Comparison of ENCODE assay signal across 33 cellular contexts in genomic region chr7:117097860-117098259, GRCh38.
DNase-seq lines count a peak whose midpoint lies in the region; ATAC-seq and TF ChIP-seq lines count a peak whose summit lies in the region.
"Had no signal": no experiment of that assay in that cellular context is flagged by ENCODE, and none has a peak within 500 bp of the region (broad histone marks: within the 10 kb centered on the region; RNA-seq: fewer than 3 reads in every experiment).

No MANE protein-coding gene starts in this region.

- intact Hi-C loops in lower lobe of right lung (cut with DNase I) (no loop called here), tibial artery (cut with DNase I; ENCODE audit: low total_unique reads) (no loop called here), head of caudate nucleus (cut with DNase I) (no loop called here)

- H3K27me3 Mint-ChIP-seq in chondrocyte (ENCODE audit: low read depth) = no peaks in the 10 kb centered on the region
- H3K27me3 Mint-ChIP-seq: activated naive CD8-positive, alpha-beta T cell treated with anti-CD3 and anti-CD28 coated beads, Interleukin-2, amount 10 ng/mL, durations not matched to agents 7 days and 5 days; dendritic cell treated with granulocyte-macrophage colony-stimulating factor and Interleukin-4, amounts not matched to agents 40 ng/mL and 50 ng/mL, for 4 days; memory B cell had no signal

- no peak overlapping the region for H3K4me3 ChIP-seq in AG04450 (ENCODE audit: low read depth, low read length)
- no peak overlapping the region for H3K4me3 ChIP-seq in Karpas-422 (ENCODE audit: low read length)
- H3K4me3 ChIP-seq in lower lobe of right lung = no peak overlapping the region
- H3K4me3 ChIP-seq in tibial artery = no peak overlapping the region
- H3K4me3 ChIP-seq: cardiac muscle cell, GM12878, ovary, SK-N-MC, spleen, testis, vagina had no signal

- peaks cover 27% of the 10 kb centered on the region for H3K4me1 Mint-ChIP-seq in chondrocyte (ENCODE audit: low read depth)
- H3K4me1 Mint-ChIP-seq: memory B cell had no signal

- POLR2A ChIA-PET in AG04450 (lab: Yijun Ruan, JAX) = interaction anchor here (1.0 kb wide), 1 partner anchor 121 kb away, joined by 3 read pairs; no protein-coding TSS in a partner anchor

- no peak overlapping the region for H3K4me3 Mint-ChIP-seq in chondrocyte (ENCODE audit: unreplicated experiment)
- H3K4me3 Mint-ChIP-seq: activated naive CD8-positive, alpha-beta T cell treated with anti-CD3 and anti-CD28 coated beads, Interleukin-2, amount 10 ng/mL, durations not matched to agents 7 days and 5 days; CD4-positive, alpha-beta memory T cell; dendritic cell treated with granulocyte-macrophage colony-stimulating factor and Interleukin-4, amounts not matched to agents 40 ng/mL and 50 ng/mL, for 4 days; memory B cell; T-helper 1 cell treated with Interleukin-12 subunit alpha and Interleukin-12 subunit beta and Interleukin-4 antibody, amounts not matched to agents 30 μg/mL and 1 μg/mL, for 36 hours had no signal

- CTCF ChIA-PET in AG04450 (lab: Charles Lee) = interaction anchor here (0.9 to 1.7 kb wide), 3 partner anchors 9 to 113 kb away, joined by 3 to 6 read pairs (median 3); no protein-coding TSS in a partner anchor

- no peaks in the 10 kb centered on the region for H3K9me3 Mint-ChIP-seq in chondrocyte (ENCODE audit: low read depth)
- H3K9me3 Mint-ChIP-seq: CD4-positive, alpha-beta memory T cell; dendritic cell treated with granulocyte-macrophage colony-stimulating factor and Interleukin-4, amounts not matched to agents 40 ng/mL and 50 ng/mL, for 4 days; memory B cell; T-helper 1 cell treated with Interleukin-12 subunit alpha and Interleukin-12 subunit beta and Interleukin-4 antibody, amounts not matched to agents 30 μg/mL and 1 μg/mL, for 36 hours had no signal

- TF ChIP-seq CTCF in AG04450 (IDR thresholded peaks at IDR 0.05; ENCODE audit: low read depth, low read length) (no peak), chondrocyte (IDR thresholded peaks at IDR 0.05) (no peak), lower lobe of right lung (IDR thresholded peaks at IDR 0.05) (no peak), tibial artery (IDR thresholded peaks at IDR 0.05) (no peak)

- H3K4me1 ChIP-seq in Karpas-422 (ENCODE audit: low read length) (no peaks in the 10 kb centered on the region), lower lobe of right lung (no peaks in the 10 kb centered on the region), tibial artery (peaks cover 0 to 38% (median 3%) of the 10 kb centered on the region in 4 donors)
- H3K4me1 ChIP-seq: testis, vagina had no signal

- H3K9me3 ChIP-seq in AG04450 (ENCODE audit: control insufficient read depth, insufficient read depth, low read length) (no peaks in the 10 kb centered on the region), Karpas-422 (ENCODE audit: low read length) (no peaks in the 10 kb centered on the region), lower lobe of right lung (no peaks in the 10 kb centered on the region), tibial artery (no peaks in the 10 kb centered on the region)
- H3K9me3 ChIP-seq: ovary, spleen, testis, vagina had no signal

- no peak overlapping the region for H2AFZ ChIP-seq in Karpas-422 (ENCODE audit: low read length)

- peak; percentile 46 to 64 for ATAC-seq in lower lobe of right lung
- ATAC-seq in HG03108 (IDR thresholded peaks at IDR 0.05; ENCODE audit: unreplicated experiment) = no peak
- ATAC-seq: activated CD4-positive, CD25-positive, alpha-beta regulatory T cell treated with anti-CD3 and anti-CD28 coated beads, Interleukin-2, amount 50 U/mL, for 24 hours; GM12878; stimulated activated naive CD8-positive, alpha-beta T cell treated with anti-CD3 and anti-CD28 coated beads, Interleukin-15, Interleukin-2, amounts not matched to agents 100 U/mL and 50 U/mL, for 24 hours had no signal

- H3K36me3 ChIP-seq in Karpas-422 (ENCODE audit: insufficient read depth, low read length) (no peaks in the 10 kb centered on the region), lower lobe of right lung (no peaks in the 10 kb centered on the region), tibial artery (no peaks in the 10 kb centered on the region)
- H3K36me3 ChIP-seq: ovary, spleen, vagina had no signal

- H3K9me2 ChIP-seq in Karpas-422 (replicated peaks; ENCODE audit: insufficient read depth, low read length) = no peaks in the 10 kb centered on the region

- no peak for DNase-seq in AG04450 (ENCODE audit: low read depth, low spot score)
- DNase-seq in Karpas-422 = peak; percentile 19
- no peak for DNase-seq in chondrocyte (ENCODE audit: low spot score)
- no peak for DNase-seq in lower lobe of right lung
- no peak for DNase-seq in tibial artery
- DNase-seq in head of caudate nucleus = no peak
- no peak for DNase-seq in NCI-H345 (lab: John Stamatoyannopoulos, UW)
- DNase-seq: activated CD4-positive, alpha-beta T cell treated with anti-CD3 and anti-CD28 coated beads, Interleukin-2, amount 50 U/mL, for 48 hours; activated gamma-delta T cell treated with Interleukin-2 at 50 U/mL for 16 hours; activated naive CD8-positive, alpha-beta T cell treated with anti-CD3 and anti-CD28 coated beads, Interleukin-2, amount 10 ng/mL, durations not matched to agents 7 days and 5 days; activated T-cell treated with anti-CD3 and anti-CD28 coated beads, Interleukin-2, amount 50 U/mL, for 48 hours; AML-193; aorta; CD4-positive, alpha-beta memory T cell; erythroblast; NCI-H1436; NCI-H2107; NCI-H774; ovary; spleen; stimulated activated CD4-positive, alpha-beta T cell treated with anti-CD3 and anti-CD28 coated beads, Interleukin-2, amount 100 ng/mL, for 24 hours; stimulated activated naive CD8-positive, alpha-beta T cell treated with anti-CD3 and anti-CD28 coated beads, Interleukin-15, Interleukin-2, amounts not matched to agents 100 U/mL and 50 U/mL, for 24 hours; testis had no signal

- H3K36me3 Mint-ChIP-seq in chondrocyte (ENCODE audit: low read depth) = peaks cover 9% of the 10 kb centered on the region
- H3K36me3 Mint-ChIP-seq: CD4-positive, alpha-beta memory T cell had no signal

- H3K79me2 ChIP-seq in Karpas-422 (ENCODE audit: low read length) = no peaks in the 10 kb centered on the region

- no peak overlapping the region for H3K9ac ChIP-seq in Karpas-422 (ENCODE audit: low read length)

- peak overlapping the region; percentile 79 for H3K27ac Mint-ChIP-seq in chondrocyte (ENCODE audit: unreplicated experiment)
- H3K27ac Mint-ChIP-seq: activated naive CD8-positive, alpha-beta T cell treated with anti-CD3 and anti-CD28 coated beads, Interleukin-2, amount 10 ng/mL, durations not matched to agents 7 days and 5 days; CD4-positive, alpha-beta memory T cell; dendritic cell treated with granulocyte-macrophage colony-stimulating factor and Interleukin-4, amounts not matched to agents 40 ng/mL and 50 ng/mL, for 4 days; memory B cell; T-helper 1 cell treated with Interleukin-12 subunit alpha and Interleukin-12 subunit beta and Interleukin-4 antibody, amounts not matched to agents 30 μg/mL and 1 μg/mL, for 36 hours had no signal

- H3K27me3 ChIP-seq in AG04450 (ENCODE audit: control insufficient read depth, insufficient read depth, low read length) (no peaks in the 10 kb centered on the region), Karpas-422 (ENCODE audit: low read length) (no peaks in the 10 kb centered on the region), lower lobe of right lung (ENCODE audit: low read depth) (no peaks in the 10 kb centered on the region), tibial artery (no peaks in the 10 kb centered on the region)
- H3K27me3 ChIP-seq: cardiac muscle cell, ovary, spleen, testis, vagina had no signal

- H3K4me2 ChIP-seq in Karpas-422 (ENCODE audit: low read depth, low read length, poor library complexity, severe bottlenecking) = no peak overlapping the region

- peak overlapping the region; percentile 92 for H3K27ac ChIP-seq in AG04450 (ENCODE audit: low read depth, low read length)
- no peak overlapping the region for H3K27ac ChIP-seq in Karpas-422 (ENCODE audit: low read length)
- no peak overlapping the region for H3K27ac ChIP-seq in lower lobe of right lung
- no peak overlapping the region for H3K27ac ChIP-seq in tibial artery
- H3K27ac ChIP-seq: cardiac muscle cell, ovary, RWPE1, SK-N-MC, spleen, testis, vagina had no signal

- no peaks in the 10 kb centered on the region for H4K20me1 ChIP-seq in Karpas-422 (ENCODE audit: insufficient read depth, low read depth, low read length)
